Comparison of ENCODE assay signal across 1 cellular context in genomic region chr4:47425628-47426027, GRCh38.
TF ChIP-seq lines count a peak whose summit lies in the region.

No MANE protein-coding gene starts in this region.

TF ChIP-seq in SK-N-SH treated with all-trans-retinoic acid at 6 μM for 48 hours, 23 proteins besides CTCF, POLR2A, EP300 and RAD21 (continued from another document):
- no peak for TF ChIP-seq SNAI2 (CRISPR knock-in tag; IDR thresholded peaks at IDR 0.05)
- TF ChIP-seq CSRNP3 (CRISPR knock-in tag; IDR thresholded peaks at IDR 0.05) = no peak
- TF ChIP-seq TSHZ2 (CRISPR knock-in tag; IDR thresholded peaks at IDR 0.05) = no peak
- TF ChIP-seq ZNF70 (CRISPR knock-in tag; IDR thresholded peaks at IDR 0.05) = no peak
- TF ChIP-seq RARB (CRISPR knock-in tag; IDR thresholded peaks at IDR 0.05) = no peak
- no peak for TF ChIP-seq TCF4 (CRISPR knock-in tag; IDR thresholded peaks at IDR 0.05; ENCODE audit: borderline replicate concordance)
TF ChIP-seq in SK-N-SH treated with all-trans-retinoic acid at 6 μM for 48 hours: peak in this region for 0.
